Comparison of ENCODE assay signal across 16 cellular contexts in genomic region chr3:144431134-144431533, GRCh38.
DNase-seq lines count a peak whose midpoint lies in the region; ATAC-seq lines count a peak whose summit lies in the region.
"Had no signal": no experiment of that assay in that cellular context is flagged by ENCODE, and none has a peak within 500 bp of the region (broad histone marks: within the 10 kb centered on the region; RNA-seq: fewer than 3 reads in every experiment).

No MANE protein-coding gene starts in this region.

- DNase-seq in Kasumi-1 (lab: John Stamatoyannopoulos, UW) (no peak), HT-29 (ENCODE audit: low spot score) (no peak), NCI-H2107 treated with DMSO at 0.1 percent for 48 hours (lab: John Stamatoyannopoulos, UW; ENCODE audit: unreplicated experiment) (no peak)
- DNase-seq: cerebellar nuclear complex; foreskin melanocyte; naive B cell; NCI-H1436 treated with DMSO at 0.1 percent for 48 hours; NCI-H524; stimulated activated naive CD4-positive, alpha-beta T cell treated with Interleukin-2 at 50 U/mL for 16 hours had no signal

- ATAC-seq in GM18519 (IDR thresholded peaks at IDR 0.05; ENCODE audit: low FRiP score, unreplicated experiment) (peak; percentile 54), GM21367 (IDR thresholded peaks at IDR 0.05; ENCODE audit: unreplicated experiment) (peak; percentile 35), HG02798 (IDR thresholded peaks at IDR 0.05; ENCODE audit: poor library complexity, unreplicated experiment) (peak; percentile 52), HG03354 (IDR thresholded peaks at IDR 0.05; ENCODE audit: poor library complexity, severe bottlenecking, unreplicated experiment) (peak; percentile 49), HG03460 (IDR thresholded peaks at IDR 0.05; ENCODE audit: unreplicated experiment) (no peak)
- ATAC-seq: activated T-helper 17 cell treated with anti-CD3 and anti-CD28 coated beads, Interleukin-2, amount 50 U/mL, for 72 hours; Panc1 had no signal
